In genomic region chr14:21264025-21264801, GRCh38 we compare ENCODE assay signal across 8 cellular contexts. TPM values are rescaled to one million over a fixed set of nuclear protein-coding genes. Genes with fewer than 3 reads are reported as not detected.
DNase-seq lines count a peak whose midpoint lies in the region; ATAC-seq and TF ChIP-seq lines count a peak whose summit lies in the region.

No MANE protein-coding gene starts in this region.

- H3K9me3 Mint-ChIP-seq in activated naive CD8-positive, alpha-beta T cell treated with anti-CD3 and anti-CD28 coated beads, Interleukin-2, amount 50 U/mL, for 24 hours, result no peaks in the 10 kb centered on the region

- H3K4me3 Mint-ChIP-seq in activated naive CD8-positive, alpha-beta T cell treated with anti-CD3 and anti-CD28 coated beads, Interleukin-2, amount 50 U/mL, for 24 hours, result peak overlapping the region; percentile 100

- ATAC-seq in GM21381 (IDR thresholded peaks at IDR 0.05; ENCODE audit: unreplicated experiment) (peak; percentile 54), left lung (peak; percentile 12)
- ATAC-seq in activated naive CD8-positive, alpha-beta T cell treated with anti-CD3 and anti-CD28 coated beads, Interleukin-2, amount 50 U/mL, for 24 hours, result peak; percentile 85

- peaks cover 100% of the 10 kb centered on the region for H3K79me2 ChIP-seq in DOHH2 (ENCODE audit: control insufficient read depth, low read length)

- peaks cover 50% of the 10 kb centered on the region for H3F3A ChIP-seq in DOHH2 (ENCODE audit: control insufficient read depth, insufficient read depth)

- peaks cover 95% of the 10 kb centered on the region for H3K36me3 ChIP-seq in DOHH2 (ENCODE audit: control insufficient read depth, low read length)
- H3K36me3 ChIP-seq in left lung, result peaks cover 6 to 75% of the 10 kb centered on the region in 2 donors
- no peaks in the 10 kb centered on the region for H3K36me3 ChIP-seq in uterus

- no peak for TF ChIP-seq POLR2A in uterus (IDR thresholded peaks at IDR 0.05)

- peaks cover 57% of the 10 kb centered on the region for H3K4me1 ChIP-seq in DOHH2 (ENCODE audit: control insufficient read depth, low read length)
- peaks cover 40 to 86% of the 10 kb centered on the region in 2 donors for H3K4me1 ChIP-seq in left lung
- peaks cover 5 to 15% of the 10 kb centered on the region in 2 donors for H3K4me1 ChIP-seq in uterus

- H3K9me3 ChIP-seq in DOHH2 (ENCODE audit: control insufficient read depth, insufficient read depth, low read length), result no peaks in the 10 kb centered on the region
- H3K9me3 ChIP-seq in left lung, result no peaks in the 10 kb centered on the region
- no peaks in the 10 kb centered on the region for H3K9me3 ChIP-seq in uterus

- no peaks in the 10 kb centered on the region for H3K9me2 ChIP-seq in DOHH2 (replicated peaks; ENCODE audit: control insufficient read depth, low read length)

- intact Hi-C loops in left lung (cut with DNase I), result no loop called here
- intact Hi-C loops in uterus (cut with DNase I; ENCODE audit: low total_unique reads), result no loop called here

- peaks cover 91% of the 10 kb centered on the region for H3K36me3 Mint-ChIP-seq in activated naive CD8-positive, alpha-beta T cell treated with anti-CD3 and anti-CD28 coated beads, Interleukin-2, amount 50 U/mL, for 24 hours (ENCODE audit: low read depth)

- H3K27ac ChIP-seq in DOHH2 (ENCODE audit: low read depth, low read length), result peak overlapping the region; percentile 1; the same call in 1 of the 2 replicates
- peak overlapping the region; percentile 33 for H3K27ac ChIP-seq in HL-60 (replicated peaks)
- peak overlapping the region in 1 of 2 donors; percentile 58 for H3K27ac ChIP-seq in left lung
- no peak overlapping the region for H3K27ac ChIP-seq in uterus

- H3K27me3 ChIP-seq in DOHH2 (ENCODE audit: control insufficient read depth, low read length) (no peaks in the 10 kb centered on the region), HL-60 (ENCODE audit: insufficient read depth, poor library complexity, severe bottlenecking) (no peaks in the 10 kb centered on the region), left lung (no peaks in the 10 kb centered on the region), uterus (no peaks in the 10 kb centered on the region)

- H3K4me3 ChIP-seq in DOHH2 (ENCODE audit: low read length) (peak overlapping the region; percentile 92), HL-60 (replicated peaks; ENCODE audit: insufficient read depth, low read length) (no peak overlapping the region), left lung (peak overlapping the region in 1 of 2 donors; percentile 18), uterus (no peak overlapping the region)

- peaks cover 72% of the 10 kb centered on the region for H3K4me1 Mint-ChIP-seq in activated naive CD8-positive, alpha-beta T cell treated with anti-CD3 and anti-CD28 coated beads, Interleukin-2, amount 50 U/mL, for 24 hours

- TF ChIP-seq CTCF in DOHH2 (IDR thresholded peaks at IDR 0.05; ENCODE audit: low read depth, low read length, poor library complexity, severe bottlenecking), result no peak
- no peak for TF ChIP-seq CTCF in HL-60 (IDR thresholded peaks at IDR 0.05; ENCODE audit: insufficient read depth, low read length)
- TF ChIP-seq CTCF in left lung (IDR thresholded peaks at IDR 0.05), result no peak
- no peak for TF ChIP-seq CTCF in uterus (IDR thresholded peaks at IDR 0.05)

- H4K20me1 ChIP-seq in DOHH2 (ENCODE audit: control insufficient read depth, insufficient read depth, low read depth, low read length), result peaks cover 57% of the 10 kb centered on the region

- DNase-seq in HL-60 (ENCODE audit: low read depth in 1 of 2, low spot score in 1 of 2) (no peak), left lung (no peak), occipital lobe (lab: John Stamatoyannopoulos, UW) (no peak), nucleus accumbens (lab: John Stamatoyannopoulos, UW) (no peak), uterus (no peak)
- DNase-seq in activated naive CD8-positive, alpha-beta T cell treated with anti-CD3 and anti-CD28 coated beads, Interleukin-2, amount 50 U/mL, for 24 hours, result no peak

- no peaks in the 10 kb centered on the region for H3K27me3 Mint-ChIP-seq in activated naive CD8-positive, alpha-beta T cell treated with anti-CD3 and anti-CD28 coated beads, Interleukin-2, amount 50 U/mL, for 24 hours

- H3K27ac Mint-ChIP-seq in activated naive CD8-positive, alpha-beta T cell treated with anti-CD3 and anti-CD28 coated beads, Interleukin-2, amount 50 U/mL, for 24 hours, result peak overlapping the region; percentile 100

- peak overlapping the region; percentile 86 for H3K4me2 ChIP-seq in DOHH2 (ENCODE audit: low read length)

RNA-seq across cellular contexts. Expression of gene HNRNPC, which starts 5.0 kb away (rescaled TPM):
- total RNA-seq in left lung (100 to 1,000 TPM; 377 to 427 TPM), occipital lobe (531 TPM), uterus (100 to 1,000 TPM; 378 to 599 (median 531) TPM)

RNA-seq across cellular contexts. Expression of gene RPGRIP1, which starts 15.7 kb away (rescaled TPM):
- total RNA-seq in left lung (1 to 10 TPM in 1 of 2 donors, under 1 TPM in 1; 0.41 to 1.3 TPM), occipital lobe (0.16 TPM), uterus (under 1 TPM in 1 of 4 donors, not detected in 3; 0.14 TPM)

Comparison
In these comparisons a context has a peak if more than half of its experiments do, and no peak if none do; other contexts are left out.
1. H3K27ac ChIP-seq: peak in DOHH2 (single experiment) and HL-60 (single experiment); none in uterus (0 of 2).
2. ATAC-seq: peak in every context shown above with its lines; median percentile 85 in activated naive CD8-positive, alpha-beta T cell treated with anti-CD3 and anti-CD28 coated beads, Interleukin-2, amount 50 U/mL, for 24 hours; 54 in GM21381; 12 in left lung.